23 cellular contexts compared by ENCODE assay signal in genomic region chr14:85475113-85475512, GRCh38. TPM values are rescaled to one million over a fixed set of nuclear protein-coding genes. Genes with fewer than 3 reads are reported as not detected.
DNase-seq lines count a peak whose midpoint lies in the region; ATAC-seq and TF ChIP-seq lines count a peak whose summit lies in the region.
"Had no signal": no experiment of that assay in that cellular context is flagged by ENCODE, and none has a peak within 500 bp of the region (broad histone marks: within the 10 kb centered on the region; RNA-seq: fewer than 3 reads in every experiment).

No MANE protein-coding gene starts in this region.

- H3K27ac ChIP-seq in body of pancreas = peak overlapping the region in 3 of 4 donors; percentile 57 to 87 (median 80)
- H3K27ac ChIP-seq in left ventricle myocardium inferior (replicated peaks) = peak overlapping the region; percentile 34
- H3K27ac ChIP-seq in CD4-positive, alpha-beta T cell (ENCODE audit: low read depth, low read length) = no peak overlapping the region
- H3K27ac ChIP-seq: esophagus muscularis mucosa had no signal

- no peak overlapping the region for H3K27ac Mint-ChIP-seq in CD4-positive, alpha-beta T cell
- H3K27ac Mint-ChIP-seq in T-cell = no peak overlapping the region
- H3K27ac Mint-ChIP-seq: activated CD8-positive, alpha-beta T cell treated with anti-CD3 and anti-CD28 coated beads for 36 hours; activated naive CD8-positive, alpha-beta T cell treated with anti-CD3 and anti-CD28 coated beads, Interleukin-2, amount 10 ng/mL, durations not matched to agents 7 days and 5 days; brain; CD4-positive, CD25-positive, alpha-beta regulatory T cell; effector memory CD8-positive, alpha-beta T cell had no signal

- WGBS in body of pancreas, 2 donors = 15 to 16% methylated on average over 3 of the region's 3 CpGs

- ATAC-seq in body of pancreas = peak; percentile 14
- no peak for ATAC-seq in CD4-positive, alpha-beta T cell (ENCODE audit: poor library complexity)
- no peak for ATAC-seq in T-cell (replicated peaks in 1 of 4)
- no peak for ATAC-seq in GM21423 (IDR thresholded peaks at IDR 0.05; ENCODE audit: unreplicated experiment)
- ATAC-seq: activated CD4-positive, CD25-positive, alpha-beta regulatory T cell treated with anti-CD3 and anti-CD28 coated beads, Interleukin-2, amount 50 U/mL, for 24 hours; activated CD8-positive, alpha-beta T cell treated with anti-CD3 and anti-CD28 coated beads for 36 hours; effector memory CD8-positive, alpha-beta T cell; K562 had no signal

- H3K4me1 Mint-ChIP-seq in CD4-positive, alpha-beta T cell (ENCODE audit: low read depth) = no peaks in the 10 kb centered on the region
- no peaks in the 10 kb centered on the region for H3K4me1 Mint-ChIP-seq in T-cell
- H3K4me1 Mint-ChIP-seq: activated naive CD8-positive, alpha-beta T cell treated with anti-CD3 and anti-CD28 coated beads, Interleukin-2, amount 10 ng/mL, durations not matched to agents 7 days and 5 days; CD4-positive, CD25-positive, alpha-beta regulatory T cell had no signal

- TF ChIP-seq POLR2A in body of pancreas (IDR thresholded peaks at IDR 0.05) = no peak

- peaks cover 88% of the 10 kb centered on the region for H3K4me1 ChIP-seq in body of pancreas
- peaks cover 4% of the 10 kb centered on the region for H3K4me1 ChIP-seq in left ventricle myocardium inferior

- H3K36me3 Mint-ChIP-seq in CD4-positive, alpha-beta T cell (ENCODE audit: low read depth) = no peaks in the 10 kb centered on the region
- no peaks in the 10 kb centered on the region for H3K36me3 Mint-ChIP-seq in T-cell
- H3K36me3 Mint-ChIP-seq: activated naive CD8-positive, alpha-beta T cell treated with anti-CD3 and anti-CD28 coated beads, Interleukin-2, amount 10 ng/mL, durations not matched to agents 7 days and 5 days; brain; CD4-positive, CD25-positive, alpha-beta regulatory T cell had no signal

- POLR2A ChIA-PET in CD4-positive, alpha-beta T cell (lab: Charles Lee) = no interaction called here
- POLR2A ChIA-PET in T-cell (lab: Charles Lee) = interaction anchor here in 1 of 2 donors (0.7 kb wide), 1 partner anchor 365 kb away, joined by 4 read pairs; no protein-coding TSS in a partner anchor

- H3K9me3 ChIP-seq in body of pancreas (no peaks in the 10 kb centered on the region), left ventricle myocardium inferior (replicated peaks) (no peaks in the 10 kb centered on the region)
- H3K9me3 ChIP-seq in CD4-positive, alpha-beta T cell (ENCODE audit: control insufficient read depth, low read length) = no peaks in the 10 kb centered on the region
- H3K9me3 ChIP-seq: esophagus muscularis mucosa had no signal

- H3K4me3 Mint-ChIP-seq in CD4-positive, alpha-beta T cell = no peak overlapping the region
- H3K4me3 Mint-ChIP-seq in T-cell = no peak overlapping the region
- H3K4me3 Mint-ChIP-seq: activated CD8-positive, alpha-beta T cell treated with anti-CD3 and anti-CD28 coated beads for 36 hours; activated naive CD8-positive, alpha-beta T cell treated with anti-CD3 and anti-CD28 coated beads, Interleukin-2, amount 10 ng/mL, durations not matched to agents 7 days and 5 days; brain; CD4-positive, CD25-positive, alpha-beta regulatory T cell; effector memory CD8-positive, alpha-beta T cell had no signal

- H3K4me3 ChIP-seq in body of pancreas = no peak overlapping the region
- no peak overlapping the region for H3K4me3 ChIP-seq in left ventricle myocardium inferior
- H3K4me3 ChIP-seq in retinal pigment epithelial cell (ENCODE audit: low read length) = no peak overlapping the region
- H3K4me3 ChIP-seq: esophagus muscularis mucosa, K562 had no signal

- no peaks in the 10 kb centered on the region for H3K27me3 ChIP-seq in body of pancreas
- H3K27me3 ChIP-seq in left ventricle myocardium inferior (ENCODE audit: low read depth) = no peaks in the 10 kb centered on the region
- H3K27me3 ChIP-seq in CD4-positive, alpha-beta T cell (ENCODE audit: control insufficient read depth, insufficient read depth, low read length) = no peaks in the 10 kb centered on the region
- H3K27me3 ChIP-seq: esophagus muscularis mucosa had no signal

- DNase-seq in AG20443 (ENCODE audit: low spot score) (peak; percentile 20), body of pancreas (no peak), left ventricle myocardium inferior (no peak), retinal pigment epithelial cell (ENCODE audit: low read depth) (peak; percentile 63), T-cell (no peak)
- no peak for DNase-seq in CD4-positive, alpha-beta T cell
- DNase-seq: activated CD8-positive, alpha-beta T cell treated with anti-CD3 and anti-CD28 coated beads for 36 hours; activated naive CD8-positive, alpha-beta T cell treated with anti-CD3 and anti-CD28 coated beads, Interleukin-2, amount 10 ng/mL, durations not matched to agents 7 days and 5 days; CD4-positive, CD25-positive, alpha-beta regulatory T cell; effector memory CD8-positive, alpha-beta T cell; MM.1S; NCI-H1417 treated with DMSO at 0.1 percent for 48 hours; NCI-H2081 treated with DMSO at 0.1 percent for 48 hours; NCI-H345; stimulated activated naive CD4-positive, alpha-beta T cell treated with Interleukin-2 at 50 U/mL for 16 hours; SW 1271 had no signal

- H3K36me3 ChIP-seq in body of pancreas (replicated peaks in 1 of 2; ENCODE audit: insufficient read depth in 1 of 2, low read depth in 2 of 2) (no peaks in the 10 kb centered on the region), left ventricle myocardium inferior (no peaks in the 10 kb centered on the region)
- H3K36me3 ChIP-seq: esophagus muscularis mucosa had no signal

- intact Hi-C loops in body of pancreas (cut with DNase I) (no loop called here), left ventricle myocardium inferior (cut with micrococcal nuclease) (no loop called here)
- intact Hi-C loops in CD4-positive, alpha-beta T cell (cut with DNase I, micrococcal nuclease) = no loop called here

- no peaks in the 10 kb centered on the region for H3K9me3 Mint-ChIP-seq in CD4-positive, alpha-beta T cell
- no peaks in the 10 kb centered on the region for H3K9me3 Mint-ChIP-seq in T-cell
- H3K9me3 Mint-ChIP-seq: activated CD8-positive, alpha-beta T cell treated with anti-CD3 and anti-CD28 coated beads for 36 hours; activated naive CD8-positive, alpha-beta T cell treated with anti-CD3 and anti-CD28 coated beads, Interleukin-2, amount 10 ng/mL, durations not matched to agents 7 days and 5 days; brain had no signal

- no peaks in the 10 kb centered on the region for H3K27me3 Mint-ChIP-seq in CD4-positive, alpha-beta T cell
- H3K27me3 Mint-ChIP-seq in T-cell = no peaks in the 10 kb centered on the region
- H3K27me3 Mint-ChIP-seq: activated CD8-positive, alpha-beta T cell treated with anti-CD3 and anti-CD28 coated beads for 36 hours; brain; CD4-positive, CD25-positive, alpha-beta regulatory T cell; effector memory CD8-positive, alpha-beta T cell had no signal

- CTCF ChIA-PET in CD4-positive, alpha-beta T cell (lab: Charles Lee) = no interaction called here
- CTCF ChIA-PET in T-cell (lab: Charles Lee) = no interaction called here

- no peak for TF ChIP-seq CTCF in body of pancreas (IDR thresholded peaks at IDR 0.05)
- TF ChIP-seq CTCF in left ventricle myocardium inferior (IDR thresholded peaks at IDR 0.05; ENCODE audit: borderline replicate concordance) = no peak
- TF ChIP-seq CTCF in retinal pigment epithelial cell (conservative IDR thresholded peaks at IDR 0.05; ENCODE audit: low read depth, low read length) = no peak
- TF ChIP-seq CTCF in CD4-positive, alpha-beta T cell (IDR thresholded peaks at IDR 0.05) = no peak

RNA-seq across cellular contexts. Expression of gene FLRT2, which starts 54.8 kb away (rescaled TPM):
- 100 to 1,000 TPM in 1 of 2 donors, 10 to 100 TPM in 1; 37.6 to 114 TPM for total RNA-seq in body of pancreas
- total RNA-seq in left ventricle myocardium inferior = 4.7 TPM
- total RNA-seq in CD4-positive, alpha-beta T cell = not detected
- total RNA-seq in T-cell = under 1 TPM in 3 of 5 donors, not detected in 2; 0.03 to 0.35 (median 0.06) TPM
- total RNA-seq: activated CD8-positive, alpha-beta T cell treated with anti-CD3 and anti-CD28 coated beads for 36 hours; activated naive CD8-positive, alpha-beta T cell treated with anti-CD3 and anti-CD28 coated beads, Interleukin-2, amount 10 ng/mL, durations not matched to agents 7 days and 5 days; CD4-positive, CD25-positive, alpha-beta regulatory T cell; HT-29; OCI-LY7 had no signal

Comparison
In these comparisons a context has a peak if more than half of its experiments do, and no peak if none do; other contexts are left out.
1. DNase-seq: peak in AG20443 (single experiment) and retinal pigment epithelial cell (single experiment); none in body of pancreas (0 of 4), left ventricle myocardium inferior (single experiment), CD4-positive, alpha-beta T cell (0 of 10) and T-cell (0 of 34).